Comparison of ENCODE assay signal across 8 cellular contexts in the genomic region with DNA sequence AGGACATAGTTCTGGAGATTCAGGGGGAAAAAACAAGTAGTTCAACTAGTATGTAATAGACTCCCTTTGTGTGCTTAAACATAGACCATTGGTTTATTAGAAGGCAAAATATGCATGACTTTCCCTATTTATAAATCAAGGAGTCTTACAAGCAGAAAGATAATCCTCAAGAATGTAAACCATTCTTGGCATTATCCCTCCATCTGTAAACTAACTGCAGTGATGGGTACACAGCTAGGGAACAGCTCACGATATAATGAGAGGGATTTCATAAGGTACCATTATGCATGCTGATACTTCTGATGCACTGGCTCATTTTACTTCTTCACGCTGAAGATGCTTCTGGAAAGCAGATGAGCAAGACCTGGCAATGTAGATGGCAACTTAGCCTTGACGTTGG. TPM values are rescaled to one million over a fixed set of nuclear protein-coding genes. Genes with fewer than 3 reads are reported as not detected.
DNase-seq lines count a peak whose midpoint lies in the region; ATAC-seq lines count a peak whose summit lies in the region.

No MANE protein-coding gene starts in this region.

- no peak overlapping the region for H3K18ac ChIP-seq in mesenchymal stem cell (ENCODE audit: low read depth in 1 of 2, low read length in 2 of 2)

- H3K27me3 ChIP-seq in ACC112 (ENCODE audit: insufficient read depth, low read length) (no peaks in the 10 kb centered on the region), GM23248 (replicated peaks; ENCODE audit: insufficient read depth) (no peaks in the 10 kb centered on the region), mesenchymal stem cell (ENCODE audit: control insufficient read depth in 1 of 2, insufficient read depth in 1 of 2, low read length in 2 of 2) (no peaks in the 10 kb centered on the region)

- H2AFZ ChIP-seq in ACC112 (ENCODE audit: low read length, unreplicated experiment) (peak overlapping the region; percentile 88), GM23248 (peak overlapping the region; percentile 97), mesenchymal stem cell (ENCODE audit: low read depth, low read length) (no peak overlapping the region)

- H3K79me1 ChIP-seq in mesenchymal stem cell (replicated peaks; ENCODE audit: low read length, poor library complexity, severe bottlenecking), result peaks cover 11% of the 10 kb centered on the region

- H3K4ac ChIP-seq in mesenchymal stem cell (ENCODE audit: low read depth in 1 of 2, low read length in 2 of 2), result peak overlapping the region in 1 of 2 experiments; percentile 34

- H3K4me3 ChIP-seq in ACC112 (ENCODE audit: low read depth, low read length), result peak overlapping the region; percentile 97
- peak overlapping the region; percentile 92 for H3K4me3 ChIP-seq in GM23248
- H3K4me3 ChIP-seq in mesenchymal stem cell (ENCODE audit: insufficient read depth in 1 of 2, low read depth in 1 of 2, low read length in 2 of 2), result peak overlapping the region in 1 of 2 experiments; percentile 96

- H3K4me2 ChIP-seq in GM23248 (ENCODE audit: unreplicated experiment) (peak overlapping the region; percentile 88), mesenchymal stem cell (ENCODE audit: low read length, poor library complexity, severe bottlenecking) (no peak overlapping the region)

- no peak overlapping the region for H2BK5ac ChIP-seq in mesenchymal stem cell (ENCODE audit: low read depth, low read length, poor library complexity, severe bottlenecking)

- H3K27ac ChIP-seq in ACC112 (ENCODE audit: low read depth, low read length) (no peak overlapping the region), GM23248 (no peak overlapping the region), mesenchymal stem cell (ENCODE audit: low read length, poor library complexity, severe bottlenecking) (no peak overlapping the region)

- H3K9ac ChIP-seq in GM23248 (0 out of 2 replicates have a peak overlapping the region, but pooled peaks have one; percentile 92), mesenchymal stem cell (ENCODE audit: low read length) (peak overlapping the region; percentile 95)

- no peak overlapping the region for H3K23ac ChIP-seq in mesenchymal stem cell (ENCODE audit: low read length in 2 of 2)

- WGBS in GM23248 (ENCODE audit: low coverage in 1 of 2, low lambda C conversion rate in 2 of 2, missing lambda C conversion rate in 2 of 2), 2 experiments, result 3 to 5% methylated on average over 3 of the region's 3 CpGs
- 30% methylated on average over 3 of the region's 3 CpGs for WGBS in mesenchymal stem cell

- no peaks in the 10 kb centered on the region for H3K9me2 ChIP-seq in GM23248 (ENCODE audit: insufficient read depth)

- H4K8ac ChIP-seq in mesenchymal stem cell (ENCODE audit: low read length), result peak overlapping the region; percentile 59

- no peak overlapping the region for H2BK15ac ChIP-seq in mesenchymal stem cell (ENCODE audit: low read depth, poor library complexity, severe bottlenecking)

- no peaks in the 10 kb centered on the region for H3K9me3 ChIP-seq in GM23248 (ENCODE audit: low read depth)
- H3K9me3 ChIP-seq in mesenchymal stem cell (ENCODE audit: control insufficient read depth, low read length), result no peaks in the 10 kb centered on the region

- peaks cover 8% of the 10 kb centered on the region; the same call in 1 of the 2 replicates for H3F3A ChIP-seq in GM23248 (ENCODE audit: insufficient read depth)

- in situ Hi-C loops in GM23248 (cut with MboI), result no loop called here

- H3K79me2 ChIP-seq in ACC112 (ENCODE audit: control insufficient read depth, insufficient read depth, low read length, unreplicated experiment), result peaks cover 33% of the 10 kb centered on the region
- H3K79me2 ChIP-seq in GM23248 (ENCODE audit: insufficient read depth), result peaks cover 34% of the 10 kb centered on the region

- no peaks in the 10 kb centered on the region for H4K20me1 ChIP-seq in GM23248 (ENCODE audit: insufficient read depth)

- ATAC-seq in GM21390 (IDR thresholded peaks at IDR 0.05; ENCODE audit: unreplicated experiment), result no peak

- H4K91ac ChIP-seq in mesenchymal stem cell (ENCODE audit: low read length), result no peak overlapping the region

- no peak overlapping the region for H2BK120ac ChIP-seq in mesenchymal stem cell (ENCODE audit: low read depth, low read length)

- peaks cover 16% of the 10 kb centered on the region for H3K4me1 ChIP-seq in ACC112 (ENCODE audit: control insufficient read depth, insufficient read depth, low read length, unreplicated experiment)
- H3K4me1 ChIP-seq in GM23248 (ENCODE audit: insufficient read depth), result peaks cover 17% of the 10 kb centered on the region
- peaks cover 10% of the 10 kb centered on the region for H3K4me1 ChIP-seq in mesenchymal stem cell (ENCODE audit: control insufficient read depth, insufficient read depth, low read depth, low read length)

- no peak overlapping the region for H3K14ac ChIP-seq in mesenchymal stem cell (ENCODE audit: low read length in 2 of 2)

- no peak overlapping the region for H2BK12ac ChIP-seq in mesenchymal stem cell (ENCODE audit: low read length in 2 of 2)

- DNase-seq in GM23248 (peak; percentile 31), amniotic stem cell (lab: John Stamatoyannopoulos, UW) (peak; percentile 5), mesenchymal stem cell (peak; percentile 62), NK-92 (lab: John Stamatoyannopoulos, UW; ENCODE audit: unreplicated experiment) (no peak), NCI-H1694 (lab: John Stamatoyannopoulos, UW) (no peak), NCI-H1694 treated with DMSO at 0.1 percent for 48 hours (lab: John Stamatoyannopoulos, UW) (no peak)

- H3K36me3 ChIP-seq in ACC112 (ENCODE audit: insufficient read depth, low read length) (peaks cover 4% of the 10 kb centered on the region; the same call in 1 of the 2 replicates), GM23248 (ENCODE audit: low read depth) (no peaks in the 10 kb centered on the region), mesenchymal stem cell (ENCODE audit: control insufficient read depth in 1 of 2, insufficient read depth in 2 of 2, low read depth in 1 of 2, low read length in 2 of 2) (peaks cover 3 to 18% of the 10 kb centered on the region in 2 experiments)

- no peak overlapping the region for H2AK5ac ChIP-seq in mesenchymal stem cell (ENCODE audit: low read length, severe bottlenecking)

RNA-seq across cellular contexts. Expression of a gene that starts 0.9 kb away (rescaled TPM):
- 0.22 TPM in 1 of 2 replicates, not detected in the other for total RNA-seq in GM23248 (2014; rRNA removed; shearing (Covaris generic))
- polyA plus RNA-seq in GM23248 (2016; fragmentation: Nextera tagmentation; extraction: Ambion mirVana), result 0.54 and 1.1 TPM in 2 replicates
- 0.48 TPM for polyA plus RNA-seq in mesenchymal stem cell (2013, experiment 1 of 2)
- 0.60 TPM for polyA plus RNA-seq in mesenchymal stem cell (2013, experiment 2 of 2)

RNA-seq across cellular contexts. Expression of a gene that starts 1.6 kb away (rescaled TPM):
- 27.6 and 32.1 TPM in 2 replicates for total RNA-seq in GM23248 (2014; rRNA removed; shearing (Covaris generic))
- 88.0 and 91.6 TPM in 2 replicates for polyA plus RNA-seq in GM23248 (2016; fragmentation: Nextera tagmentation; extraction: Ambion mirVana)
- polyA plus RNA-seq in mesenchymal stem cell (2013, experiment 1 of 2), result 18.1 TPM
- 17.0 TPM for polyA plus RNA-seq in mesenchymal stem cell (2013, experiment 2 of 2)

Comparison
In these comparisons a context has a peak if more than half of its experiments do, and no peak if none do; other contexts are left out.
1. DNase-seq: peak in GM23248 (single experiment), amniotic stem cell (single experiment) and mesenchymal stem cell (single experiment); none in NK-92 (single experiment), NCI-H1694 (single experiment) and NCI-H1694 treated with DMSO at 0.1 percent for 48 hours (single experiment).